Comparison of ENCODE assay signal across 1 cellular context in the genomic region with DNA sequence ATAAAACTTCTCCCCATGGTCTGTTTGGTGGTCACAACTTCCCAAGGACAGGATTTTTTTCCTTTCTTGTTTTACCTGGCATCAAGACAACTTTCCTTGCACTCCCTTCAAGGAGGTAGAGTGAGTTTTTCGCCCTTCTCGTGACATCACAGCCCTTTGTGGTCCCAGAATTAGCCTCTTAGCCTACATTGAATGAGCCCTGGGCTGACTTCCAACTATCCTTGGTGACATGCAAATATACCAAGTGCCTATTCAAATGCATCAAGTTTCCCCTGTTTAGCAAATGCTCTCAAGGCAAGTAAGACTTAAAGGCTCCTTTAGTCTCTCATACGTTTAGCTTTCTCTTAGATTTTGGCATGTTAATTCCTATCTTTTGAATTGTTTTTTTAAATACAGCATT.
TF ChIP-seq lines count a peak whose summit lies in the region.

No MANE protein-coding gene starts in this region.

TF ChIP-seq in HEK293, 187 proteins besides CTCF, POLR2A, EP300 and RAD21 (continued from another document):
- TF ChIP-seq, protein P1, sequence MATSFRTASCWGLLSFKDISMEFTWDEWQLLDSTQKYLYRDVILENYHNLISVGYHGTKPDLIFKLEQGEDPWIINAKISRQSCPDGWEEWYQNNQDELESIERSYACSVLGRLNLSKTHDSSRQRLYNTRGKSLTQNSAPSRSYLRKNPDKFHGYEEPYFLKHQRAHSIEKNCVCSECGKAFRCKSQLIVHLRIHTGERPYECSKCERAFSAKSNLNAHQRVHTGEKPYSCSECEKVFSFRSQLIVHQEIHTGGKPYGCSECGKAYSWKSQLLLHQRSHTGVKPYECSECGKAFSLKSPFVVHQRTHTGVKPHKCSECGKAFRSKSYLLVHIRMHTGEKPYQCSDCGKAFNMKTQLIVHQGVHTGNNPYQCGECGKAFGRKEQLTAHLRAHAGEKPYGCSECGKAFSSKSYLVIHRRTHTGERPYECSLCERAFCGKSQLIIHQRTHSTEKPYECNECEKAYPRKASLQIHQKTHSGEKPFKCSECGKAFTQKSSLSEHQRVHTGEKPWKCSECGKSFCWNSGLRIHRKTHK (tag by site-specific recombination; IDR thresholded peaks at IDR 0.05): no peak
- TF ChIP-seq GLIS1 (tag by site-specific recombination; IDR thresholded peaks at IDR 0.05) (peak; percentile 41; the same call in 1 of the 2 replicates), ZNF510 (tag by site-specific recombination; IDR thresholded peaks at IDR 0.05; ENCODE audit: insufficient replicate concordance) (no peak), ZNF544 (tag by site-specific recombination; IDR thresholded peaks at IDR 0.05) (no peak), ZNF239 (tag by site-specific recombination; IDR thresholded peaks at IDR 0.05) (no peak), ZNF132 (tag by site-specific recombination; IDR thresholded peaks at IDR 0.05; ENCODE audit: borderline replicate concordance) (no peak), ZNF114 (tag by site-specific recombination; IDR thresholded peaks at IDR 0.05) (no peak), ZNF404 (tag by site-specific recombination; IDR thresholded peaks at IDR 0.05) (no peak), ZSCAN30 (tag by site-specific recombination; IDR thresholded peaks at IDR 0.05) (0 out of 2 replicates have a peak, but pooled peaks have one; percentile 17), ZNF433 (tag by site-specific recombination; IDR thresholded peaks at IDR 0.05; ENCODE audit: low read depth) (no peak), WT1 (tag by site-specific recombination; IDR thresholded peaks at IDR 0.05) (peak; percentile 62), ZBTB44 (tag by site-specific recombination; IDR thresholded peaks at IDR 0.05) (peak; percentile 76)
- TF ChIP-seq, protein P2, sequence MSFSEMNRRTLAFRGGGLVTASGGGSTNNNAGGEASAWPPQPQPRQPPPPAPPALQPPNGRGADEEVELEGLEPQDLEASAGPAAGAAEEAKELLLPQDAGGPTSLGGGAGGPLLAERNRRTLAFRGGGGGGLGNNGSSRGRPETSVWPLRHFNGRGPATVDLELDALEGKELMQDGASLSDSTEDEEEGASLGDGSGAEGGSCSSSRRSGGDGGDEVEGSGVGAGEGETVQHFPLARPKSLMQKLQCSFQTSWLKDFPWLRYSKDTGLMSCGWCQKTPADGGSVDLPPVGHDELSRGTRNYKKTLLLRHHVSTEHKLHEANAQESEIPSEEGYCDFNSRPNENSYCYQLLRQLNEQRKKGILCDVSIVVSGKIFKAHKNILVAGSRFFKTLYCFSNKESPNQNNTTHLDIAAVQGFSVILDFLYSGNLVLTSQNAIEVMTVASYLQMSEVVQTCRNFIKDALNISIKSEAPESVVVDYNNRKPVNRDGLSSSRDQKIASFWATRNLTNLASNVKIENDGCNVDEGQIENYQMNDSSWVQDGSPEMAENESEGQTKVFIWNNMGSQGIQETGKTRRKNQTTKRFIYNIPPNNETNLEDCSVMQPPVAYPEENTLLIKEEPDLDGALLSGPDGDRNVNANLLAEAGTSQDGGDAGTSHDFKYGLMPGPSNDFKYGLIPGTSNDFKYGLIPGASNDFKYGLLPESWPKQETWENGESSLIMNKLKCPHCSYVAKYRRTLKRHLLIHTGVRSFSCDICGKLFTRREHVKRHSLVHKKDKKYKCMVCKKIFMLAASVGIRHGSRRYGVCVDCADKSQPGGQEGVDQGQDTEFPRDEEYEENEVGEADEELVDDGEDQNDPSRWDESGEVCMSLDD (tag by site-specific recombination; IDR thresholded peaks at IDR 0.05): no peak
TF ChIP-seq in HEK293: peak in this region for 12.
